ENCODE assay signal across 8 cellular contexts in the genomic region with DNA sequence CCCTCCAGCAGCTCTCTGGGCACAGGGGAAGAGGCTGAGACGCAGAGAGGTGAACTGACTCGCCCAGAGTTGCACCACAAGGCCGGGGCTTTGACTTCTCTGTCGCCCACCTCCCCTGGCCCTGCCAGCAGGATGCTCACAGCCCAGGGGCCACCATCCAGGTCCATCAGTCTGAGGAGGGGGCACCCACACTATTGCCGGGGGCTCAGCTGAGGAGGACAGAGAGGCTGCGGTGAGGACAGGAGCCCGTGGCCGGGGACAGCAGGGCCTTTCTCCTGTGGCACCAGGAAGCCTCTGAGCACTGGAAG. TPM values are rescaled to one million over a fixed set of nuclear protein-coding genes. Genes with fewer than 3 reads are reported as not detected.
DNase-seq lines count a peak whose midpoint lies in the region; FAIRE-seq and TF ChIP-seq lines count a peak whose summit lies in the region.

No MANE protein-coding gene starts in this region.

- DNase-seq in breast epithelium (ENCODE audit: low spot score in 2 of 2) (no peak), MCF 10A (ENCODE audit: unreplicated experiment) (no peak), tibial nerve (ENCODE audit: low spot score in 2 of 2) (no peak), frontal cortex (ENCODE audit: low spot score in 2 of 2) (no peak), SW 1271 (lab: John Stamatoyannopoulos, UW) (no peak), dermis blood vessel endothelial cell (no peak)

- no peak overlapping the region for H3K27ac Mint-ChIP-seq in MCF 10A (ENCODE audit: low read depth, unreplicated experiment)

- H3K4me3 ChIP-seq in breast epithelium (no peak overlapping the region), mucosa of rectum (ENCODE audit: low read length in 2 of 2) (peak overlapping the region in 1 of 2 donors; percentile 20), tibial nerve (no peak overlapping the region)

- TF ChIP-seq POLR2A in breast epithelium (IDR thresholded peaks at IDR 0.05) (no peak), tibial nerve (IDR thresholded peaks at IDR 0.05) (no peak)

- no peaks in the 10 kb centered on the region for H3K27me3 ChIP-seq in breast epithelium
- no peaks in the 10 kb centered on the region for H3K27me3 ChIP-seq in mucosa of rectum (ENCODE audit: control insufficient read depth in 2 of 2, insufficient read depth in 2 of 2, low read length in 2 of 2)
- no peaks in the 10 kb centered on the region for H3K27me3 ChIP-seq in tibial nerve

- H3K27me3 Mint-ChIP-seq in MCF 10A (ENCODE audit: insufficient read depth, unreplicated experiment): no peaks in the 10 kb centered on the region

- H3K9ac ChIP-seq in mucosa of rectum (ENCODE audit: low read depth in 1 of 2, low read length in 2 of 2): peak overlapping the region; percentile 50 to 52

- no TSS peak for BruUV-seq in MCF 10A (replicated peaks; lab: Mats Ljungman, UMichigan)

- intact Hi-C loops in breast epithelium (cut with DNase I; ENCODE audit: low total_unique reads): loop anchor here (10.0 kb wide), 1 partner anchor 79 kb away; a partner anchor contains a TSS
- intact Hi-C loops in MCF 10A (cut with micrococcal nuclease): loop anchor here (1.0 kb wide), 3 partner anchors 91 to 221 kb away; no protein-coding TSS in a partner anchor

- no peak overlapping the region for H3K4me3 Mint-ChIP-seq in MCF 10A (ENCODE audit: unreplicated experiment)

- peaks cover 23% of the 10 kb centered on the region for H3K4me1 Mint-ChIP-seq in MCF 10A (ENCODE audit: insufficient read depth, unreplicated experiment)

- H3K9me3 Mint-ChIP-seq in MCF 10A (ENCODE audit: unreplicated experiment): no peaks in the 10 kb centered on the region

- POLR2A ChIA-PET in MCF 10A (lab: Yijun Ruan, JAX): interaction anchor here (1.0 to 2.2 kb wide), 2 partner anchors 87 to 132 kb away, joined by 3 to 8 read pairs; no protein-coding TSS in a partner anchor

- no peak for TF ChIP-seq EP300 in tibial nerve (IDR thresholded peaks at IDR 0.05)

- CTCF ChIA-PET in MCF 10A (lab: Yijun Ruan, JAX): interaction anchor here (0.7 to 11.0 kb wide), 34 partner anchors 9 to 1959 kb away, joined by 3 to 248 read pairs (median 8); a partner anchor contains a TSS

- no peak for FAIRE-seq in frontal cortex (lab: Jason Lieb, UNC)

- WGBS in tibial nerve, 2 donors: 93 to 96% methylated on average over 6 to 8 of the region's 8 CpGs

- peaks cover 7% of the 10 kb centered on the region in 2 donors for H3K4me1 ChIP-seq in breast epithelium
- H3K4me1 ChIP-seq in mucosa of rectum (ENCODE audit: control insufficient read depth in 2 of 2, insufficient read depth in 2 of 2, low read length in 2 of 2): peaks cover 74 to 76% of the 10 kb centered on the region in 2 donors
- H3K4me1 ChIP-seq in tibial nerve: peaks cover 0 to 59% (median 37%) of the 10 kb centered on the region in 4 donors

- H3K27ac ChIP-seq in breast epithelium (peak overlapping the region; percentile 78 to 88), angular gyrus (ENCODE audit: low read depth, low read length) (peak overlapping the region; percentile 57), mucosa of rectum (ENCODE audit: low read depth in 2 of 2, low read length in 2 of 2) (peak overlapping the region; percentile 79 to 90), tibial nerve (peak overlapping the region in 3 of 4 donors; percentile 55 to 77 (median 70))

- H3K36me3 ChIP-seq in breast epithelium (no peaks in the 10 kb centered on the region), mucosa of rectum (ENCODE audit: control insufficient read depth in 2 of 2, insufficient read depth in 2 of 2, low read length in 2 of 2) (peaks cover 0 to 4% of the 10 kb centered on the region in 2 donors), tibial nerve (peaks cover 0 to 31% (median 0%) of the 10 kb centered on the region in 3 donors)

- H3K9me3 ChIP-seq in breast epithelium (no peaks in the 10 kb centered on the region), mucosa of rectum (ENCODE audit: control insufficient read depth in 2 of 2, low read length in 2 of 2) (no peaks in the 10 kb centered on the region), tibial nerve (no peaks in the 10 kb centered on the region)

- TF ChIP-seq CTCF in breast epithelium (IDR thresholded peaks at IDR 0.05) (no peak), MCF 10A (IDR thresholded peaks at IDR 0.05; ENCODE audit: unreplicated experiment) (no peak), tibial nerve (IDR thresholded peaks at IDR 0.05) (no peak)

- H3K36me3 Mint-ChIP-seq in MCF 10A (ENCODE audit: insufficient read depth, unreplicated experiment): peaks cover 42% of the 10 kb centered on the region

RNA-seq across cellular contexts. Expression of a gene that starts 32.6 kb away (rescaled TPM):
- total RNA-seq in breast epithelium (1 to 10 TPM; 1.9 to 4.5 (median 4.3) TPM), MCF 10A (2022) (3.7 and 4.1 TPM in 2 replicates), tibial nerve (1 to 10 TPM; 2.3 to 7.6 (median 4.8) TPM), frontal cortex (3.3 TPM), dermis blood vessel endothelial cell (3.7 and 4.7 TPM in 2 replicates)

RNA-seq across cellular contexts. Expression of a gene that starts 32.7 kb away (rescaled TPM):
- total RNA-seq in breast epithelium: 10 to 100 TPM; 32.4 to 54.6 (median 51.8) TPM
- total RNA-seq in MCF 10A (2022): 106 and 119 TPM in 2 replicates
- total RNA-seq in tibial nerve: 10 to 100 TPM; 27.7 to 41.4 (median 31.5) TPM
- total RNA-seq in frontal cortex: 35.1 TPM
- 43.0 and 77.3 TPM in 2 replicates for total RNA-seq in dermis blood vessel endothelial cell
